ENCODE assay signal across 8 cellular contexts in genomic region chr4:115234405-115235093, GRCh38.
DNase-seq lines count a peak whose midpoint lies in the region; ATAC-seq, FAIRE-seq and TF ChIP-seq lines count a peak whose summit lies in the region.

No MANE protein-coding gene starts in this region.

- H3K4me1 ChIP-seq in A549 (no peaks in the 10 kb centered on the region), mesodermal cell (ENCODE audit: control insufficient read depth, insufficient read depth, low read length, poor library complexity, severe bottlenecking) (peaks cover 4% of the 10 kb centered on the region), spleen (no peaks in the 10 kb centered on the region), osteoblast (ENCODE audit: insufficient read depth, low read length) (no peaks in the 10 kb centered on the region)

- H3K36me3 ChIP-seq in mesodermal cell (ENCODE audit: control insufficient read depth, insufficient read depth, low read length) (no peaks in the 10 kb centered on the region), spleen (no peaks in the 10 kb centered on the region), osteoblast (ENCODE audit: insufficient read depth, low read length) (no peaks in the 10 kb centered on the region)

- intact Hi-C loops in spleen (cut with DNase I; ENCODE audit: low total_unique reads): no loop called here

- ATAC-seq in A549 (no peak), GM18870 (IDR thresholded peaks at IDR 0.05; ENCODE audit: unreplicated experiment) (peak; percentile 57), SK-N-SH treated with all-trans-retinoic acid at 6 μM for 48 hours (peak; percentile 69; the same call in 2 of the 3 replicates)

- no peaks in the 10 kb centered on the region for H4K20me1 ChIP-seq in osteoblast (ENCODE audit: insufficient read depth, low read length)

- FAIRE-seq in A549 (lab: Jason Lieb, UNC) (no peak), HTR-8/SVneo (lab: Jason Lieb, UNC) (no peak)

- H3K9me3 ChIP-seq in A549 (no peaks in the 10 kb centered on the region), mesodermal cell (ENCODE audit: control insufficient read depth, low read length) (no peaks in the 10 kb centered on the region), spleen (no peaks in the 10 kb centered on the region), osteoblast (ENCODE audit: low read depth, low read length) (no peaks in the 10 kb centered on the region)

- no peak for TF ChIP-seq EP300 in A549 (IDR thresholded peaks at IDR 0.05)

- DNase-seq in A549 (ENCODE audit: low read depth in 1 of 2, low spot score in 1 of 2) (peak in 1 of 2 experiments; percentile 18), HTR-8/SVneo (ENCODE audit: insufficient read length, low spot score) (peak; percentile 0), spleen (no peak), kidney glomerular epithelial cell (lab: John Stamatoyannopoulos, UW) (no peak), osteoblast (ENCODE audit: insufficient read length, low spot score, missing footprints) (no peak)

- H3K27me3 ChIP-seq in spleen (replicated peaks in 1 of 7) (no peaks in the 10 kb centered on the region), osteoblast (ENCODE audit: insufficient read depth, low read length) (no peaks in the 10 kb centered on the region)

- CTCF ChIA-PET in A549 (lab: Yijun Ruan, JAX): no interaction called here

- H3K27ac ChIP-seq in A549 (no peak overlapping the region), mesodermal cell (ENCODE audit: low read depth, low read length, severe bottlenecking) (peak overlapping the region; percentile 77), spleen (no peak overlapping the region), osteoblast (ENCODE audit: low read depth, low read length) (no peak overlapping the region)

- TF ChIP-seq CTCF in A549 (IDR thresholded peaks at IDR 0.05) (peak; percentile 21; the same call in 2 of the 3 replicates), spleen (IDR thresholded peaks at IDR 0.05 in 8 of 11, conservative IDR thresholded peaks at IDR 0.05 in 3 of 11) (peak in 3 of 11 experiments; percentile 15 to 16 (median 16)), osteoblast (IDR thresholded peaks at IDR 0.05; ENCODE audit: extremely low read depth, low read depth, low read length) (no peak)

- no peak overlapping the region for H2AFZ ChIP-seq in osteoblast (ENCODE audit: low read length)

- 10% methylated on average over 3 of the region's 3 CpGs for WGBS in A549 (ENCODE audit: missing lambda C conversion rate)
- 0 to 48% methylated on average over 1 to 2 of the region's 3 CpGs for WGBS in mesodermal cell (ENCODE audit: insufficient coverage in 2 of 2), 2 experiments
- 46 to 60% (median 50%) methylated on average over 3 of the region's 3 CpGs for WGBS in spleen, 5 donors

- H3K79me2 ChIP-seq in osteoblast (ENCODE audit: insufficient read depth, low read length): no peaks in the 10 kb centered on the region

- H3K4me3 ChIP-seq in A549 (no peak overlapping the region), mesodermal cell (ENCODE audit: extremely low read depth, insufficient read depth, low read length, poor library complexity, severe bottlenecking) (no peak overlapping the region), spleen (no peak overlapping the region), osteoblast (ENCODE audit: insufficient read depth, low read length) (no peak overlapping the region)

- no peak overlapping the region for H3K4me2 ChIP-seq in A549
- H3K4me2 ChIP-seq in osteoblast (ENCODE audit: insufficient read depth, low read length): no peak overlapping the region

- TF ChIP-seq POLR2A in A549 (IDR thresholded peaks at IDR 0.05; ENCODE audit: low read length) (no peak), spleen (IDR thresholded peaks at IDR 0.05) (no peak)

- POLR2A ChIA-PET in A549 (lab: Yijun Ruan, JAX): no interaction called here

- TF ChIP-seq RAD21 in A549 (conservative IDR thresholded peaks at IDR 0.05 in 1 of 2, IDR thresholded peaks at IDR 0.05 in 1 of 2): peak; percentile 17 to 20; a peak in 2 of 5 replicates

TF ChIP-seq in A549, 52 proteins besides CTCF, POLR2A, EP300 and RAD21:
- TF ChIP-seq, protein P1, sequence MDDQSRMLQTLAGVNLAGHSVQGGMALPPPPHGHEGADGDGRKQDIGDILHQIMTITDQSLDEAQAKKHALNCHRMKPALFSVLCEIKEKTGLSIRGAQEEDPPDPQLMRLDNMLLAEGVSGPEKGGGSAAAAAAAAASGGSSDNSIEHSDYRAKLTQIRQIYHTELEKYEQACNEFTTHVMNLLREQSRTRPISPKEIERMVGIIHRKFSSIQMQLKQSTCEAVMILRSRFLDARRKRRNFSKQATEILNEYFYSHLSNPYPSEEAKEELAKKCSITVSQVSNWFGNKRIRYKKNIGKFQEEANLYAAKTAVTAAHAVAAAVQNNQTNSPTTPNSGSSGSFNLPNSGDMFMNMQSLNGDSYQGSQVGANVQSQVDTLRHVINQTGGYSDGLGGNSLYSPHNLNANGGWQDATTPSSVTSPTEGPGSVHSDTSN (IDR thresholded peaks at IDR 0.05): no peak
- TF ChIP-seq SMC3 (IDR thresholded peaks at IDR 0.05): 0 out of 3 replicates have a peak, but pooled peaks have one; percentile 9

TF ChIP-seq in SK-N-SH treated with all-trans-retinoic acid at 6 μM for 48 hours, 23 proteins besides CTCF, POLR2A, EP300 and RAD21:
- TF ChIP-seq ISL1 (CRISPR knock-in tag; IDR thresholded peaks at IDR 0.05): no peak
- TF ChIP-seq ZFP30 (CRISPR knock-in tag; IDR thresholded peaks at IDR 0.05): no peak
- TF ChIP-seq ZNF565 (CRISPR knock-in tag; conservative IDR thresholded peaks at IDR 0.05; ENCODE audit: low read depth): no peak
- no peak for TF ChIP-seq PPARA (CRISPR knock-in tag; IDR thresholded peaks at IDR 0.05; ENCODE audit: borderline replicate concordance)
- TF ChIP-seq ESRRG (CRISPR knock-in tag; IDR thresholded peaks at IDR 0.05): no peak
- TF ChIP-seq ZNF70 (CRISPR knock-in tag; IDR thresholded peaks at IDR 0.05): no peak
- TF ChIP-seq CSDC2 (CRISPR knock-in tag; IDR thresholded peaks at IDR 0.05): no peak
- TF ChIP-seq TCF4 (CRISPR knock-in tag; IDR thresholded peaks at IDR 0.05; ENCODE audit: borderline replicate concordance): no peak
- no peak for TF ChIP-seq BACH2 (CRISPR knock-in tag; IDR thresholded peaks at IDR 0.05; ENCODE audit: borderline replicate concordance)
- TF ChIP-seq, protein P2, sequence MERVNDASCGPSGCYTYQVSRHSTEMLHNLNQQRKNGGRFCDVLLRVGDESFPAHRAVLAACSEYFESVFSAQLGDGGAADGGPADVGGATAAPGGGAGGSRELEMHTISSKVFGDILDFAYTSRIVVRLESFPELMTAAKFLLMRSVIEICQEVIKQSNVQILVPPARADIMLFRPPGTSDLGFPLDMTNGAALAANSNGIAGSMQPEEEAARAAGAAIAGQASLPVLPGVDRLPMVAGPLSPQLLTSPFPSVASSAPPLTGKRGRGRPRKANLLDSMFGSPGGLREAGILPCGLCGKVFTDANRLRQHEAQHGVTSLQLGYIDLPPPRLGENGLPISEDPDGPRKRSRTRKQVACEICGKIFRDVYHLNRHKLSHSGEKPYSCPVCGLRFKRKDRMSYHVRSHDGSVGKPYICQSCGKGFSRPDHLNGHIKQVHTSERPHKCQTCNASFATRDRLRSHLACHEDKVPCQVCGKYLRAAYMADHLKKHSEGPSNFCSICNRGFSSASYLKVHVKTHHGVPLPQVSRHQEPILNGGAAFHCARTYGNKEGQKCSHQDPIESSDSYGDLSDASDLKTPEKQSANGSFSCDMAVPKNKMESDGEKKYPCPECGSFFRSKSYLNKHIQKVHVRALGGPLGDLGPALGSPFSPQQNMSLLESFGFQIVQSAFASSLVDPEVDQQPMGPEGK (CRISPR knock-in tag; IDR thresholded peaks at IDR 0.05; ENCODE audit: borderline replicate concordance): no peak
- TF ChIP-seq GLIS3 (CRISPR knock-in tag; IDR thresholded peaks at IDR 0.05): no peak
- TF ChIP-seq ZFP3 (CRISPR knock-in tag; IDR thresholded peaks at IDR 0.05): no peak
- no peak for TF ChIP-seq RARB (CRISPR knock-in tag; IDR thresholded peaks at IDR 0.05)
- TF ChIP-seq OSR1 (CRISPR knock-in tag; IDR thresholded peaks at IDR 0.05): no peak

Comparison
In these comparisons a context has a peak if more than half of its experiments do, and no peak if none do; other contexts are left out.
1. ATAC-seq: peak in GM18870 (single experiment) and SK-N-SH treated with all-trans-retinoic acid at 6 μM for 48 hours (single experiment); none in A549 (0 of 2).